ENCODE assay signal across 1 cellular context in the genomic region with DNA sequence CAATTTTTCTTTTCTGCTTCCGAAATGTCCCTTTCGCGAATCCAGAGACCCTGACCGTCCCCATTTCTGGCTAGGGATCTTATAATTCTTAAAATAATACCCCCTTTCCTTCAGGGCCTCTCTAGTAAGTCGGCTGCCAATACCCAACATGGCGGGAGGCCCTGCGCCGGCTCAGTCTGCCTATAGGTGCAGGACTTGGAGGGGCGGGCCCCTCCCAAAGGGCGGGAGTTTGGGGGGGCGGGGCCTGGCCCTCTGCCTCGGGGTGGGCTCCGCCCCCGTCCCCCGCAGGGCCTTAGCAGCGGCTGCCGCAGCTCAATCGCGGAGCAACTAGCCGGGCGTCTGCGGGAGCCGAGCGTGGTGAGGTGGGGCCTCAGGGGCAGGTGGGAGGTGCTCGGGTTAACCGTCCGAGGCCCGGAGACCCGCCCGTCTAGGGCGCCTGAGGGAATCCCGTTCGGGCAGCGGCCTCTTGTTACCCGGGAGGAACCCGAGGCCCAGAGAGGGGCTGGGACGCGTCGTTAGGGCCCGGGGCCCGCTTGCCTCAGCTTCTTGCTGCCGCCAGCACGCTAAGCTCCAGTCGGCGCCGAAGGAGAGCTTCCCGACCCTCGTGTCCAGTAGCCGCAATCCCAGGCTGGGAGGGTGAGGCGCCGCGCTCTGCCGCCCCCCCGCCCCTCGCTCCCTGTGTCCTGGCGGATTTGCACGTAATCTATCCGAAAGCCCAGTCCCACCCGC.
TF ChIP-seq lines count a peak whose summit lies in the region.

A gene with protein sequence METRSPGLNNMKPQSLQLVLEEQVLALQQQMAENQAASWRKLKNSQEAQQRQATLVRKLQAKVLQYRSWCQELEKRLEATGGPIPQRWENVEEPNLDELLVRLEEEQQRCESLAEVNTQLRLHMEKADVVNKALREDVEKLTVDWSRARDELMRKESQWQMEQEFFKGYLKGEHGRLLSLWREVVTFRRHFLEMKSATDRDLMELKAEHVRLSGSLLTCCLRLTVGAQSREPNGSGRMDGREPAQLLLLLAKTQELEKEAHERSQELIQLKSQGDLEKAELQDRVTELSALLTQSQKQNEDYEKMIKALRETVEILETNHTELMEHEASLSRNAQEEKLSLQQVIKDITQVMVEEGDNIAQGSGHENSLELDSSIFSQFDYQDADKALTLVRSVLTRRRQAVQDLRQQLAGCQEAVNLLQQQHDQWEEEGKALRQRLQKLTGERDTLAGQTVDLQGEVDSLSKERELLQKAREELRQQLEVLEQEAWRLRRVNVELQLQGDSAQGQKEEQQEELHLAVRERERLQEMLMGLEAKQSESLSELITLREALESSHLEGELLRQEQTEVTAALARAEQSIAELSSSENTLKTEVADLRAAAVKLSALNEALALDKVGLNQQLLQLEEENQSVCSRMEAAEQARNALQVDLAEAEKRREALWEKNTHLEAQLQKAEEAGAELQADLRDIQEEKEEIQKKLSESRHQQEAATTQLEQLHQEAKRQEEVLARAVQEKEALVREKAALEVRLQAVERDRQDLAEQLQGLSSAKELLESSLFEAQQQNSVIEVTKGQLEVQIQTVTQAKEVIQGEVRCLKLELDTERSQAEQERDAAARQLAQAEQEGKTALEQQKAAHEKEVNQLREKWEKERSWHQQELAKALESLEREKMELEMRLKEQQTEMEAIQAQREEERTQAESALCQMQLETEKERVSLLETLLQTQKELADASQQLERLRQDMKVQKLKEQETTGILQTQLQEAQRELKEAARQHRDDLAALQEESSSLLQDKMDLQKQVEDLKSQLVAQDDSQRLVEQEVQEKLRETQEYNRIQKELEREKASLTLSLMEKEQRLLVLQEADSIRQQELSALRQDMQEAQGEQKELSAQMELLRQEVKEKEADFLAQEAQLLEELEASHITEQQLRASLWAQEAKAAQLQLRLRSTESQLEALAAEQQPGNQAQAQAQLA (N-terminal part only) (plus strand): TSS at position 718 of the 729 bp plus-strand sequence. CDS start 6,770 bp downstream, outside the sequence.

TF ChIP-seq in HepG2, 621 proteins besides CTCF, POLR2A, EP300 and RAD21 (continued from another document and continues in another):
- TF ChIP-seq, protein P1, sequence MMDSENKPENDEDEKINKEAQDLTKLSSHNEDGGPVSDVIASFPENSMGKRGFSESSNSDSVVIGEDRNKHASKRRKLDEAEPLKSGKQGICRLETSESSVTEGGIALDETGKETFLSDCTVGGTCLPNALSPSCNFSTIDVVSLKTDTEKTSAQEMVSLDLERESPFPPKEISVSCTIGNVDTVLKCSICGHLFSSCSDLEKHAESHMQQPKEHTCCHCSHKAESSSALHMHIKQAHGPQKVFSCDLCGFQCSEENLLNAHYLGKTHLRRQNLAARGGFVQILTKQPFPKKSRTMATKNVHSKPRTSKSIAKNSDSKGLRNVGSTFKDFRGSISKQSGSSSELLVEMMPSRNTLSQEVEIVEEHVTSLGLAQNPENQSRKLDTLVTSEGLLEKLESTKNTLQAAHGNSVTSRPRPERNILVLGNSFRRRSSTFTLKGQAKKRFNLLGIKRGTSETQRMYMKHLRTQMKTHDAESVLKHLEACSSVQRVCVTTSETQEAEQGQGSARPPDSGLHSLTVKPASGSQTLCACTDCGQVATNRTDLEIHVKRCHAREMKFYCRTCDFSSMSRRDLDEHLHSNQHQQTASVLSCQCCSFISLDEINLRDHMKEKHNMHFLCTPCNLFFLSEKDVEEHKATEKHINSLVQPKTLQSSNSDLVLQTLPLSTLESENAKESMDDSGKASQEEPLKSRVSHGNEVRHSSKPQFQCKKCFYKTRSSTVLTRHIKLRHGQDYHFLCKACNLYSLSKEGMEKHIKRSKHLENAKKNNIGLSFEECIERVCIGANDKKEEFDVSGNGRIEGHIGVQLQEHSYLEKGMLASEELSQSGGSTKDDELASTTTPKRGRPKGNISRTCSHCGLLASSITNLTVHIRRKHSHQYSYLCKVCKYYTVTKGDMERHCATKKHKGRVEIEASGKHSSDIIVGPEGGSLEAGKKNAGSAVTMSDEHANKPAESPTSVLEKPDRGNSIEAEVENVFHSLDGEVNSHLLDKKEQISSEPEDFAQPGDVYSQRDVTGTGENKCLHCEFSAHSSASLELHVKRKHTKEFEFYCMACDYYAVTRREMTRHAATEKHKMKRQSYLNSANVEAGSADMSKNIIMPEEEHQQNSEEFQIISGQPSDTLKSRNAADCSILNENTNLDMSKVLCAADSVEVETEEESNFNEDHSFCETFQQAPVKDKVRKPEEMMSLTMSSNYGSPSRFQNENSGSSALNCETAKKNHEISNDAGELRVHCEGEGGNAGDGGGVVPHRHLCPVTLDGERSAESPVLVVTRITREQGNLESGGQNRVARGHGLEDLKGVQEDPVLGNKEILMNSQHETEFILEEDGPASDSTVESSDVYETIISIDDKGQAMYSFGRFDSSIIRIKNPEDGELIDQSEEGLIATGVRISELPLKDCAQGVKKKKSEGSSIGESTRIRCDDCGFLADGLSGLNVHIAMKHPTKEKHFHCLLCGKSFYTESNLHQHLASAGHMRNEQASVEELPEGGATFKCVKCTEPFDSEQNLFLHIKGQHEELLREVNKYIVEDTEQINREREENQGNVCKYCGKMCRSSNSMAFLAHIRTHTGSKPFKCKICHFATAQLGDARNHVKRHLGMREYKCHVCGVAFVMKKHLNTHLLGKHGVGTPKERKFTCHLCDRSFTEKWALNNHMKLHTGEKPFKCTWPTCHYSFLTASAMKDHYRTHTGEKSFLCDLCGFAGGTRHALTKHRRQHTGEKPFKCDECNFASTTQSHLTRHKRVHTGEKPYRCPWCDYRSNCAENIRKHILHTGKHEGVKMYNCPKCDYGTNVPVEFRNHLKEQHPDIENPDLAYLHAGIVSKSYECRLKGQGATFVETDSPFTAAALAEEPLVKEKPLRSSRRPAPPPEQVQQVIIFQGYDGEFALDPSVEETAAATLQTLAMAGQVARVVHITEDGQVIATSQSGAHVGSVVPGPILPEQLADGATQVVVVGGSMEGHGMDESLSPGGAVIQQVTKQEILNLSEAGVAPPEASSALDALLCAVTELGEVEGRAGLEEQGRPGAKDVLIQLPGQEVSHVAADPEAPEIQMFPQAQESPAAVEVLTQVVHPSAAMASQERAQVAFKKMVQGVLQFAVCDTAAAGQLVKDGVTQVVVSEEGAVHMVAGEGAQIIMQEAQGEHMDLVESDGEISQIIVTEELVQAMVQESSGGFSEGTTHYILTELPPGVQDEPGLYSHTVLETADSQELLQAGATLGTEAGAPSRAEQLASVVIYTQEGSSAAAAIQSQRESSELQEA (CRISPR knock-in tag; IDR thresholded peaks at IDR 0.05; ENCODE audit: not compliant biosample characterization) = peak; percentile 95
- peak; percentile 78; the same call in 1 of the 2 replicates for TF ChIP-seq CBX5 (CRISPR knock-in tag; IDR thresholded peaks at IDR 0.05; ENCODE audit: borderline replicate concordance)
- no peak for TF ChIP-seq ZNF3 (CRISPR knock-in tag; IDR thresholded peaks at IDR 0.05)
- no peak for TF ChIP-seq HCFC1 (IDR thresholded peaks at IDR 0.05; ENCODE audit: low read depth, low read length)
- no peak for TF ChIP-seq ZNF326 (CRISPR knock-in tag; IDR thresholded peaks at IDR 0.05; ENCODE audit: borderline replicate concordance)
- TF ChIP-seq, protein P2, sequence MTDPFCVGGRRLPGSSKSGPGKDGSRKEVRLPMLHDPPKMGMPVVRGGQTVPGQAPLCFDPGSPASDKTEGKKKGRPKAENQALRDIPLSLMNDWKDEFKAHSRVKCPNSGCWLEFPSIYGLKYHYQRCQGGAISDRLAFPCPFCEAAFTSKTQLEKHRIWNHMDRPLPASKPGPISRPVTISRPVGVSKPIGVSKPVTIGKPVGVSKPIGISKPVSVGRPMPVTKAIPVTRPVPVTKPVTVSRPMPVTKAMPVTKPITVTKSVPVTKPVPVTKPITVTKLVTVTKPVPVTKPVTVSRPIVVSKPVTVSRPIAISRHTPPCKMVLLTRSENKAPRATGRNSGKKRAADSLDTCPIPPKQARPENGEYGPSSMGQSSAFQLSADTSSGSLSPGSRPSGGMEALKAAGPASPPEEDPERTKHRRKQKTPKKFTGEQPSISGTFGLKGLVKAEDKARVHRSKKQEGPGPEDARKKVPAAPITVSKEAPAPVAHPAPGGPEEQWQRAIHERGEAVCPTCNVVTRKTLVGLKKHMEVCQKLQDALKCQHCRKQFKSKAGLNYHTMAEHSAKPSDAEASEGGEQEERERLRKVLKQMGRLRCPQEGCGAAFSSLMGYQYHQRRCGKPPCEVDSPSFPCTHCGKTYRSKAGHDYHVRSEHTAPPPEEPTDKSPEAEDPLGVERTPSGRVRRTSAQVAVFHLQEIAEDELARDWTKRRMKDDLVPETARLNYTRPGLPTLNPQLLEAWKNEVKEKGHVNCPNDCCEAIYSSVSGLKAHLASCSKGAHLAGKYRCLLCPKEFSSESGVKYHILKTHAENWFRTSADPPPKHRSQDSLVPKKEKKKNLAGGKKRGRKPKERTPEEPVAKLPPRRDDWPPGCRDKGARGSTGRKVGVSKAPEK (CRISPR knock-in tag; IDR thresholded peaks at IDR 0.05; ENCODE audit: borderline replicate concordance) = peak; percentile 98
- peak; percentile 95; the same call in 1 of the 2 replicates for TF ChIP-seq EEA1 (CRISPR knock-in tag; IDR thresholded peaks at IDR 0.05; ENCODE audit: borderline replicate concordance)
- peak; percentile 90 for TF ChIP-seq ZNF253 (CRISPR knock-in tag; IDR thresholded peaks at IDR 0.05; ENCODE audit: borderline replicate concordance)
- TF ChIP-seq, protein P3, sequence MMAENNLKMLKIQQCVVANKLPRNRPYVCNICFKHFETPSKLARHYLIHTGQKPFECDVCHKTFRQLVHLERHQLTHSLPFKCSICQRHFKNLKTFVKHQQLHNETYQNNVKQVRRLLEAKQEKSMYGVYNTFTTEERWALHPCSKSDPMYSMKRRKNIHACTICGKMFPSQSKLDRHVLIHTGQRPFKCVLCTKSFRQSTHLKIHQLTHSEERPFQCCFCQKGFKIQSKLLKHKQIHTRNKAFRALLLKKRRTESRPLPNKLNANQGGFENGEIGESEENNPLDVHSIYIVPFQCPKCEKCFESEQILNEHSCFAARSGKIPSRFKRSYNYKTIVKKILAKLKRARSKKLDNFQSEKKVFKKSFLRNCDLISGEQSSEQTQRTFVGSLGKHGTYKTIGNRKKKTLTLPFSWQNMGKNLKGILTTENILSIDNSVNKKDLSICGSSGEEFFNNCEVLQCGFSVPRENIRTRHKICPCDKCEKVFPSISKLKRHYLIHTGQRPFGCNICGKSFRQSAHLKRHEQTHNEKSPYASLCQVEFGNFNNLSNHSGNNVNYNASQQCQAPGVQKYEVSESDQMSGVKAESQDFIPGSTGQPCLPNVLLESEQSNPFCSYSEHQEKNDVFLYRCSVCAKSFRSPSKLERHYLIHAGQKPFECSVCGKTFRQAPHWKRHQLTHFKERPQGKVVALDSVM (CRISPR knock-in tag; IDR thresholded peaks at IDR 0.05) = peak; percentile 40; the same call in 1 of the 2 replicates
- TF ChIP-seq, protein P4, sequence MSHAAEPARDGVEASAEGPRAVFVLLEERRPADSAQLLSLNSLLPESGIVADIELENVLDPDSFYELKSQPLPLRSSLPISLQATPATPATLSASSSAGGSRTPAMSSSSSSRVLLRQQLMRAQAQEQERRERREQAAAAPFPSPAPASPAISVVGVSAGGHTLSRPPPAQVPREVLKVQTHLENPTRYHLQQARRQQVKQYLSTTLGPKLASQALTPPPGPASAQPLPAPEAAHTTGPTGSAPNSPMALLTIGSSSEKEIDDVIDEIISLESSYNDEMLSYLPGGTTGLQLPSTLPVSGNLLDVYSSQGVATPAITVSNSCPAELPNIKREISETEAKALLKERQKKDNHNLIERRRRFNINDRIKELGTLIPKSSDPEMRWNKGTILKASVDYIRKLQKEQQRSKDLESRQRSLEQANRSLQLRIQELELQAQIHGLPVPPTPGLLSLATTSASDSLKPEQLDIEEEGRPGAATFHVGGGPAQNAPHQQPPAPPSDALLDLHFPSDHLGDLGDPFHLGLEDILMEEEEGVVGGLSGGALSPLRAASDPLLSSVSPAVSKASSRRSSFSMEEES (CRISPR knock-in tag; IDR thresholded peaks at IDR 0.05) = no peak
- TF ChIP-seq, protein P5, sequence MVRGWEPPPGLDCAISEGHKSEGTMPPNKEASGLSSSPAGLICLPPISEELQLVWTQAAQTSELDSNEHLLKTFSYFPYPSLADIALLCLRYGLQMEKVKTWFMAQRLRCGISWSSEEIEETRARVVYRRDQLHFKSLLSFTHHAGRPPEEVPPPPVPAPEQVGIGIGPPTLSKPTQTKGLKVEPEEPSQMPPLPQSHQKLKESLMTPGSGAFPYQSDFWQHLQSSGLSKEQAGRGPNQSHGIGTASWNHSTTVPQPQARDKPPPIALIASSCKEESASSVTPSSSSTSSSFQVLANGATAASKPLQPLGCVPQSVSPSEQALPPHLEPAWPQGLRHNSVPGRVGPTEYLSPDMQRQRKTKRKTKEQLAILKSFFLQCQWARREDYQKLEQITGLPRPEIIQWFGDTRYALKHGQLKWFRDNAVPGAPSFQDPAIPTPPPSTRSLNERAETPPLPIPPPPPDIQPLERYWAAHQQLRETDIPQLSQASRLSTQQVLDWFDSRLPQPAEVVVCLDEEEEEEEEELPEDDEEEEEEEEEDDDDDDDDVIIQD (CRISPR knock-in tag; IDR thresholded peaks at IDR 0.05; ENCODE audit: low read depth) = peak; percentile 9; the same call in 1 of the 2 replicates
- TF ChIP-seq RNF2 (conservative IDR thresholded peaks at IDR 0.05; ENCODE audit: low read depth) = 0 out of 2 replicates have a peak, but pooled peaks have one; percentile 74
- no peak; the same call in 1 of the 2 replicates for TF ChIP-seq IRX3 (CRISPR knock-in tag; IDR thresholded peaks at IDR 0.05; ENCODE audit: borderline replicate concordance, low read depth)
- TF ChIP-seq ZNF124 (CRISPR knock-in tag; IDR thresholded peaks at IDR 0.05) = peak; percentile 84
- no peak for TF ChIP-seq MAFF (IDR thresholded peaks at IDR 0.05; ENCODE audit: low read depth, low read length)
- peak; percentile 36; the same call in 1 of the 2 replicates for TF ChIP-seq REPIN1 (CRISPR knock-in tag; IDR thresholded peaks at IDR 0.05; ENCODE audit: borderline replicate concordance, low read depth)
- TF ChIP-seq GTF3A (CRISPR knock-in tag; conservative IDR thresholded peaks at IDR 0.05) = peak; percentile 70
- no peak for TF ChIP-seq CCAR2 (optimal IDR thresholded peaks at IDR 0.05; ENCODE audit: low read depth, low read length)
- no peak; the same call in 1 of the 2 replicates for TF ChIP-seq FOXJ3 (CRISPR knock-in tag; IDR thresholded peaks at IDR 0.05; ENCODE audit: borderline replicate concordance)
- TF ChIP-seq, protein P6, sequence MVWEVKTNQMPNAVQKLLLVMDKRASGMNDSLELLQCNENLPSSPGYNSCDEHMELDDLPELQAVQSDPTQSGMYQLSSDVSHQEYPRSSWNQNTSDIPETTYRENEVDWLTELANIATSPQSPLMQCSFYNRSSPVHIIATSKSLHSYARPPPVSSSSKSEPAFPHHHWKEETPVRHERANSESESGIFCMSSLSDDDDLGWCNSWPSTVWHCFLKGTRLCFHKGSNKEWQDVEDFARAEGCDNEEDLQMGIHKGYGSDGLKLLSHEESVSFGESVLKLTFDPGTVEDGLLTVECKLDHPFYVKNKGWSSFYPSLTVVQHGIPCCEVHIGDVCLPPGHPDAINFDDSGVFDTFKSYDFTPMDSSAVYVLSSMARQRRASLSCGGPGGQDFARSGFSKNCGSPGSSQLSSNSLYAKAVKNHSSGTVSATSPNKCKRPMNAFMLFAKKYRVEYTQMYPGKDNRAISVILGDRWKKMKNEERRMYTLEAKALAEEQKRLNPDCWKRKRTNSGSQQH (CRISPR knock-in tag; IDR thresholded peaks at IDR 0.05; ENCODE audit: low read depth) = 0 out of 2 replicates have a peak, but pooled peaks have one; percentile 46
- TF ChIP-seq ZNF768 (CRISPR knock-in tag; IDR thresholded peaks at IDR 0.05) = peak; percentile 90
- TF ChIP-seq ZNF557 (CRISPR knock-in tag; IDR thresholded peaks at IDR 0.05) = no peak
- peak; percentile 98 for TF ChIP-seq ZNF713 (CRISPR knock-in tag; IDR thresholded peaks at IDR 0.05)
- TF ChIP-seq SOX5 (CRISPR knock-in tag; IDR thresholded peaks at IDR 0.05; ENCODE audit: borderline replicate concordance) = peak; percentile 64
- peak; percentile 32 for TF ChIP-seq JARID2 (CRISPR knock-in tag; IDR thresholded peaks at IDR 0.05; ENCODE audit: insufficient replicate concordance)
- TF ChIP-seq ZFY (CRISPR knock-in tag; IDR thresholded peaks at IDR 0.05) = peak; percentile 97
- peak; percentile 82 for TF ChIP-seq ZNF350 (CRISPR knock-in tag; IDR thresholded peaks at IDR 0.05; ENCODE audit: borderline replicate concordance, low read depth)
- peak; percentile 93 for TF ChIP-seq HNRNPLL (IDR thresholded peaks at IDR 0.05; ENCODE audit: low read depth, low read length, poor library complexity, severe bottlenecking)
